21 cellular contexts compared by ENCODE assay signal in the genomic region with DNA sequence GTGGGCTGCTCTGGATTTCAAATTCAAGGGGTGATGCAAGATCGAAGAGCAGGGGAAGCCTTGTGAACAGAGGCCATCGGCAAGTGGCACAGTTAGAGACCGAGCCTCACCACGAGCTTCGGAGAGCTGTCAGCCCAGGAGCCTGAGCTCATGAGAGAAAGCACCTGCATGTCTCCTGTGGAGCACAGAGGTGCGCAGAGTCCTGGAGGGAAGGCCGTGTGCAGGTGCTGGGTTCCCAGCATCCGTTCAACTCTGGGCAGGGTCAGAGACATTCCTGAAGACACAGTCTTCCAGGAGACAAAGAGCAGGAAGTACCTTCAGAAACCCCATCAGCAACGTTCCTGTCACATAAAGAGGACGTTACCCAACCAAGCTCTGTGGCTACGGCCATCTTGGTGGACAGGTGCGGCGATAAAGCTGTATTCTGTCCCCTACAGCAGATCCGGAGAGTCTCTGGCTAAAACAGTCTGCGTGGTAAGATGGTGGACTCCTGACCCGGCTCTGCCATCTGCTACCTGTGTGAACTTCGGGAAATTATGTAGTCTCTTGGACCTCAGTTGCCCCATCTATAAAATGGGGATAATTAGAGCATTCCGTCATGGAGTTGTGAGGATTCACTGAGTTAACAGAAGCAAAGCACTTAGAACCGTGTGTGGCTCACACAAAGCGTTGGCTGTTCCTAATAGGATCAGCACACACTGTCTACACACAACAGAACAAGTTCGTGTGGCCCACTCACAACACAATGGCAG.
"Had no signal": no experiment of that assay in that cellular context is flagged by ENCODE, and none has a peak within 500 bp of the region (broad histone marks: within the 10 kb centered on the region; RNA-seq: fewer than 3 reads in every experiment).

No MANE protein-coding gene starts in this region.

- H3K4me2 ChIP-seq: hepatocyte had no signal

- DNase-seq: activated CD4-positive, alpha-beta memory T cell treated with anti-CD3 and anti-CD28 coated beads, Interleukin-2, amount 10 ng/mL, durations not matched to agents 7 days and 5 days; activated CD4-positive, alpha-beta T cell treated with anti-CD3 and anti-CD28 coated beads, Interleukin-2, amount 10 ng/mL, durations not matched to agents 7 days and 5 days; activated CD4-positive, CD25-positive, alpha-beta regulatory T cell treated with anti-CD3 and anti-CD28 coated beads, Interleukin-2, amount 50 U/mL, for 72 hours; activated effector memory CD4-positive, alpha-beta T cell treated with Interleukin-2 at 50 U/mL for 16 hours; activated naive CD4-positive, alpha-beta T cell treated with anti-CD3 and anti-CD28 coated beads, Interleukin-2, amount 50 U/mL, for 16 hours; amniotic stem cell; effector CD8-positive, alpha-beta T cell; naive thymus-derived CD8-positive, alpha-beta T cell; occipital lobe; stimulated activated CD4-positive, alpha-beta T cell treated with anti-CD3 and anti-CD28 coated beads, Interleukin-2, amount 100 ng/mL, for 48 hours; SW 1271; T1000; trophoblast cell; uterus had no signal

- H3K9me3 ChIP-seq: gastroesophageal sphincter, thoracic aorta, uterus had no signal

- H3K36me3 ChIP-seq: uterus had no signal

- H2AFZ ChIP-seq: hepatocyte had no signal

- H3K27ac ChIP-seq: gastroesophageal sphincter, hepatocyte, thoracic aorta, uterus had no signal

- H3K79me2 ChIP-seq: hepatocyte had no signal

- H3K27me3 ChIP-seq: gastroesophageal sphincter, hepatocyte, uterus had no signal

- FAIRE-seq: astrocyte, endometrium, keratinocyte had no signal

- H3K4me3 ChIP-seq: gastroesophageal sphincter, hepatocyte, thoracic aorta, uterus had no signal

- ATAC-seq: gastroesophageal sphincter; left colon; naive thymus-derived CD8-positive, alpha-beta T cell had no signal

- H3K4me1 ChIP-seq: uterus had no signal
